8 cellular contexts compared by ENCODE assay signal in the genomic region with DNA sequence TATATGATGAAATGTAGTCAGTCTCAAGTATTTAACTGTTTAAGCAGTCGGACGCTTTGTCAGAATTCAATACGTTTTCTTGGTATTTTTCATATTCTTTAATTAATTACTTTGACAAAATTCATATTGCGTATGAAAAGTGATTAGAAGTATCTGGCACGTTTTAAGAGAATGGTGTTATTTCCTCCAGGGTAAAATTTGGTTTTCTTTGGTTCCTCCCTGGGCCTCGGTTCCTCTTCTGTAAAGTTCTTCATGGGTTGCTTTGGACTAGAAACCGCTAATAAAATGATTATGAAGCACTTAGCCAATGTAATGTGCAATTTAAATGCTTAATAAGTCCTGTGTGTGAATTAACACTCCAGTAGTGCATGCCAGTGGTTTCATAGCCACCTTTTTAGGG. TPM values are rescaled to one million over a fixed set of nuclear protein-coding genes. Genes with fewer than 3 reads are reported as not detected.
DNase-seq lines count a peak whose midpoint lies in the region; ATAC-seq and TF ChIP-seq lines count a peak whose summit lies in the region.

No MANE protein-coding gene starts in this region.

- H2AFZ ChIP-seq in SU-DHL-6 (ENCODE audit: low read depth, low read length, severe bottlenecking) = no peak overlapping the region

- H3K36me3 ChIP-seq in SU-DHL-6 (ENCODE audit: low read length) (no peaks in the 10 kb centered on the region), gastroesophageal sphincter (no peaks in the 10 kb centered on the region)

- ATAC-seq in gastroesophageal sphincter (no peak), GM21529 (IDR thresholded peaks at IDR 0.05; ENCODE audit: unreplicated experiment) (no peak), HG02852 (IDR thresholded peaks at IDR 0.05; ENCODE audit: unreplicated experiment) (no peak)
- ATAC-seq in stimulated activated memory B cell treated with anti-CD40 and anti-IgM and Interleukin-4, amounts not matched to agents 10 μg/mL and 1 μg/mL and 100 μg/mL, for 72 hours = no peak

- no peak for TF ChIP-seq EP300 in gastroesophageal sphincter (IDR thresholded peaks at IDR 0.05)

- H3K27ac ChIP-seq in SU-DHL-6 (ENCODE audit: low read depth, low read length) (peak overlapping the region; percentile 83), gastroesophageal sphincter (peak overlapping the region in 1 of 4 donors; percentile 96)

- no peaks in the 10 kb centered on the region for H3K9me3 Mint-ChIP-seq in stimulated activated memory B cell treated with anti-CD40 and anti-IgM and Interleukin-4, amounts not matched to agents 10 μg/mL and 1 μg/mL and 100 μg/mL, for 72 hours

- TF ChIP-seq CTCF in SU-DHL-6 (IDR thresholded peaks at IDR 0.05; ENCODE audit: insufficient read depth, low read length, poor library complexity, severe bottlenecking) = no peak
- no peak for TF ChIP-seq CTCF in gastroesophageal sphincter (IDR thresholded peaks at IDR 0.05)

- peaks cover 0 to 54% (median 0%) of the 10 kb centered on the region in 3 donors for H3K4me1 ChIP-seq in gastroesophageal sphincter

- peak overlapping the region; percentile 99 for H3K9ac ChIP-seq in SU-DHL-6 (ENCODE audit: low read length)

- H4K20me1 ChIP-seq in SU-DHL-6 (ENCODE audit: low read depth, low read length) = 0 out of 2 replicates have a peak, but pooled peaks cover 9% of the 10 kb centered on the region

- H3K9me3 ChIP-seq in SU-DHL-6 (ENCODE audit: insufficient read depth, low read length) (no peaks in the 10 kb centered on the region), gastroesophageal sphincter (no peaks in the 10 kb centered on the region)

- H3K27me3 Mint-ChIP-seq in stimulated activated memory B cell treated with anti-CD40 and anti-IgM and Interleukin-4, amounts not matched to agents 10 μg/mL and 1 μg/mL and 100 μg/mL, for 72 hours = no peaks in the 10 kb centered on the region

- H3K4me1 Mint-ChIP-seq in stimulated activated memory B cell treated with anti-CD40 and anti-IgM and Interleukin-4, amounts not matched to agents 10 μg/mL and 1 μg/mL and 100 μg/mL, for 72 hours = peaks cover 41% of the 10 kb centered on the region

- WGBS in gastroesophageal sphincter (ENCODE audit: low coverage in 1 of 2), 2 donors = 23 to 26% methylated on average over 7 of the region's 7 CpGs

- H3K4me3 ChIP-seq in SU-DHL-6 (ENCODE audit: insufficient read depth, low read length, poor library complexity, severe bottlenecking) (peak overlapping the region; percentile 100), gastroesophageal sphincter (peak overlapping the region; percentile 63 to 96)

- H3K79me2 ChIP-seq in SU-DHL-6 (ENCODE audit: insufficient read depth, low read length) = peaks cover 58% of the 10 kb centered on the region

- peak overlapping the region; percentile 98 for H3K4me3 Mint-ChIP-seq in stimulated activated memory B cell treated with anti-CD40 and anti-IgM and Interleukin-4, amounts not matched to agents 10 μg/mL and 1 μg/mL and 100 μg/mL, for 72 hours

- no peaks in the 10 kb centered on the region for H3K9me2 ChIP-seq in SU-DHL-6 (replicated peaks; ENCODE audit: insufficient read depth, low read length)

- H3K27ac Mint-ChIP-seq in stimulated activated memory B cell treated with anti-CD40 and anti-IgM and Interleukin-4, amounts not matched to agents 10 μg/mL and 1 μg/mL and 100 μg/mL, for 72 hours = peak overlapping the region; percentile 83

- H3F3A ChIP-seq in SU-DHL-6 (ENCODE audit: insufficient read depth) = peaks cover 12% of the 10 kb centered on the region; the same call in 1 of the 2 replicates

- peak; percentile 58 for DNase-seq in SIG-M5 treated with dmso at 0.1 percent for 504 hours (lab: John Stamatoyannopoulos, UW; ENCODE audit: unreplicated experiment)
- no peak for DNase-seq in SIG-M5 (lab: John Stamatoyannopoulos, UW)
- no peak for DNase-seq in pons (ENCODE audit: low spot score)

- H3K36me3 Mint-ChIP-seq in stimulated activated memory B cell treated with anti-CD40 and anti-IgM and Interleukin-4, amounts not matched to agents 10 μg/mL and 1 μg/mL and 100 μg/mL, for 72 hours = no peaks in the 10 kb centered on the region

- H3K27me3 ChIP-seq in SU-DHL-6 (ENCODE audit: low read length) (no peaks in the 10 kb centered on the region), gastroesophageal sphincter (no peaks in the 10 kb centered on the region)

- no peak for TF ChIP-seq POLR2A in gastroesophageal sphincter (IDR thresholded peaks at IDR 0.05)

- peak overlapping the region; percentile 95 for H3K4me2 ChIP-seq in SU-DHL-6 (ENCODE audit: low read depth, low read length, poor library complexity, severe bottlenecking)

RNA-seq across cellular contexts. Expression of a gene that starts 1.5 kb away (rescaled TPM):
- 10 to 100 TPM; 20.2 to 29.2 (median 25.1) TPM for total RNA-seq in gastroesophageal sphincter

RNA-seq across cellular contexts. Expression of a gene that starts 22.3 kb away (rescaled TPM):
- total RNA-seq in gastroesophageal sphincter = under 1 TPM in 1 of 4 donors, not detected in 3; 0.19 TPM

RNA-seq across cellular contexts. Expression of a gene that starts 39.1 kb away (rescaled TPM):
- 10 to 100 TPM; 12.1 to 41.4 (median 17.7) TPM for total RNA-seq in gastroesophageal sphincter

RNA-seq across cellular contexts. Expression of a gene that starts 58.8 kb away (rescaled TPM):
- total RNA-seq in gastroesophageal sphincter = 1 to 10 TPM in 1 of 4 donors, under 1 TPM in 2, not detected in 1; 0.20 to 1.1 (median 0.40) TPM
